In genomic region chr20:20710443-20710842, GRCh38 we compare ENCODE assay signal across 1 cellular context.
TF ChIP-seq lines count a peak whose summit lies in the region.

No MANE protein-coding gene starts in this region.

TF ChIP-seq in WTC11, 78 proteins besides CTCF, POLR2A, EP300 and RAD21 (continued from another document):
- TF ChIP-seq, protein P1, sequence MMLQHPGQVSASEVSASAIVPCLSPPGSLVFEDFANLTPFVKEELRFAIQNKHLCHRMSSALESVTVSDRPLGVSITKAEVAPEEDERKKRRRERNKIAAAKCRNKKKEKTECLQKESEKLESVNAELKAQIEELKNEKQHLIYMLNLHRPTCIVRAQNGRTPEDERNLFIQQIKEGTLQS (CRISPR knock-in tag; conservative IDR thresholded peaks at IDR 0.05) = no peak
- TF ChIP-seq PREB (CRISPR knock-in tag; IDR thresholded peaks at IDR 0.05; ENCODE audit: borderline replicate concordance) = no peak
- no peak for TF ChIP-seq TEAD1 (CRISPR knock-in tag; IDR thresholded peaks at IDR 0.05)
- no peak for TF ChIP-seq USF1 (CRISPR knock-in tag; IDR thresholded peaks at IDR 0.05)
- TF ChIP-seq, protein P2, sequence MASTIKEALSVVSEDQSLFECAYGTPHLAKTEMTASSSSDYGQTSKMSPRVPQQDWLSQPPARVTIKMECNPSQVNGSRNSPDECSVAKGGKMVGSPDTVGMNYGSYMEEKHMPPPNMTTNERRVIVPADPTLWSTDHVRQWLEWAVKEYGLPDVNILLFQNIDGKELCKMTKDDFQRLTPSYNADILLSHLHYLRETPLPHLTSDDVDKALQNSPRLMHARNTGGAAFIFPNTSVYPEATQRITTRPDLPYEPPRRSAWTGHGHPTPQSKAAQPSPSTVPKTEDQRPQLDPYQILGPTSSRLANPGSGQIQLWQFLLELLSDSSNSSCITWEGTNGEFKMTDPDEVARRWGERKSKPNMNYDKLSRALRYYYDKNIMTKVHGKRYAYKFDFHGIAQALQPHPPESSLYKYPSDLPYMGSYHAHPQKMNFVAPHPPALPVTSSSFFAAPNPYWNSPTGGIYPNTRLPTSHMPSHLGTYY (CRISPR knock-in tag; IDR thresholded peaks at IDR 0.05) = no peak
- no peak for TF ChIP-seq MAX (CRISPR knock-in tag; IDR thresholded peaks at IDR 0.05)
- TF ChIP-seq, protein P3, sequence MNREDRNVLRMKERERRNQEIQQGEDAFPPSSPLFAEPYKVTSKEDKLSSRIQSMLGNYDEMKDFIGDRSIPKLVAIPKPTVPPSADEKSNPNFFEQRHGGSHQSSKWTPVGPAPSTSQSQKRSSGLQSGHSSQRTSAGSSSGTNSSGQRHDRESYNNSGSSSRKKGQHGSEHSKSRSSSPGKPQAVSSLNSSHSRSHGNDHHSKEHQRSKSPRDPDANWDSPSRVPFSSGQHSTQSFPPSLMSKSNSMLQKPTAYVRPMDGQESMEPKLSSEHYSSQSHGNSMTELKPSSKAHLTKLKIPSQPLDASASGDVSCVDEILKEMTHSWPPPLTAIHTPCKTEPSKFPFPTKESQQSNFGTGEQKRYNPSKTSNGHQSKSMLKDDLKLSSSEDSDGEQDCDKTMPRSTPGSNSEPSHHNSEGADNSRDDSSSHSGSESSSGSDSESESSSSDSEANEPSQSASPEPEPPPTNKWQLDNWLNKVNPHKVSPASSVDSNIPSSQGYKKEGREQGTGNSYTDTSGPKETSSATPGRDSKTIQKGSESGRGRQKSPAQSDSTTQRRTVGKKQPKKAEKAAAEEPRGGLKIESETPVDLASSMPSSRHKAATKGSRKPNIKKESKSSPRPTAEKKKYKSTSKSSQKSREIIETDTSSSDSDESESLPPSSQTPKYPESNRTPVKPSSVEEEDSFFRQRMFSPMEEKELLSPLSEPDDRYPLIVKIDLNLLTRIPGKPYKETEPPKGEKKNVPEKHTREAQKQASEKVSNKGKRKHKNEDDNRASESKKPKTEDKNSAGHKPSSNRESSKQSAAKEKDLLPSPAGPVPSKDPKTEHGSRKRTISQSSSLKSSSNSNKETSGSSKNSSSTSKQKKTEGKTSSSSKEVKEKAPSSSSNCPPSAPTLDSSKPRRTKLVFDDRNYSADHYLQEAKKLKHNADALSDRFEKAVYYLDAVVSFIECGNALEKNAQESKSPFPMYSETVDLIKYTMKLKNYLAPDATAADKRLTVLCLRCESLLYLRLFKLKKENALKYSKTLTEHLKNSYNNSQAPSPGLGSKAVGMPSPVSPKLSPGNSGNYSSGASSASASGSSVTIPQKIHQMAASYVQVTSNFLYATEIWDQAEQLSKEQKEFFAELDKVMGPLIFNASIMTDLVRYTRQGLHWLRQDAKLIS (CRISPR knock-in tag; IDR thresholded peaks at IDR 0.05; ENCODE audit: borderline replicate concordance) = no peak
- TF ChIP-seq ZNF396 (CRISPR knock-in tag; IDR thresholded peaks at IDR 0.05; ENCODE audit: borderline replicate concordance) = no peak
- no peak for TF ChIP-seq SOX15 (CRISPR knock-in tag; IDR thresholded peaks at IDR 0.05)
- TF ChIP-seq TCF7 (CRISPR knock-in tag; IDR thresholded peaks at IDR 0.05; ENCODE audit: low read depth) = no peak
TF ChIP-seq in WTC11: peak in this region for 0.
